27 cellular contexts compared by ENCODE assay signal in genomic region chrX:80266287-80266686, GRCh38.
"Had no signal": no experiment of that assay in that cellular context is flagged by ENCODE, and none has a peak within 500 bp of the region (broad histone marks: within the 10 kb centered on the region; RNA-seq: fewer than 3 reads in every experiment).

No MANE protein-coding gene starts in this region.

- DNase-seq: stimulated activated CD4-positive, alpha-beta T cell treated with anti-CD3 and anti-CD28 coated beads, Interleukin-2, amount 100 ng/mL, for 48 hours; stimulated activated CD4-positive, alpha-beta T cell treated with anti-CD3 and anti-CD28 coated beads, Interleukin-4, amount 100 ng/mL, for 1 hour; stimulated activated CD4-positive, alpha-beta T cell treated with anti-CD3 and anti-CD28 coated beads, Interleukin-4, amount 100 ng/mL, for 24 hours; stimulated activated CD4-positive, alpha-beta T cell treated with anti-CD3 and anti-CD28 coated beads, Interleukin-4, amount 100 ng/mL, for 4 hours; stimulated activated CD8-positive, alpha-beta memory T cell treated with anti-CD3 and anti-CD28 coated beads, Interleukin-4, amount 100 ng/mL, for 48 hours; stimulated activated naive B cell treated with anti-CD40 and anti-IgM and Interleukin-4, amounts not matched to agents 10 μg/mL and 1 μg/mL and 100 μg/mL, for 72 hours; stimulated activated naive CD4-positive, alpha-beta T cell; stimulated activated naive CD4-positive, alpha-beta T cell treated with Interleukin-2 at 50 U/mL for 16 hours; stimulated activated naive CD8-positive, alpha-beta T cell treated with anti-CD3 and anti-CD28 coated beads, Interleukin-15, amount 100 ng/mL, for 72 hours; stimulated activated naive CD8-positive, alpha-beta T cell treated with anti-CD3 and anti-CD28 coated beads, Interleukin-15, Interleukin-2, amounts not matched to agents 100 U/mL and 50 U/mL, for 24 hours; stomach; substantia nigra; testis; thyroid gland; tibial artery; transverse colon; trophoblast cell; upper lobe of left lung; upper lobe of right lung; uterus had no signal

- H3K4me3 ChIP-seq: stomach, suprapubic skin, testis, thoracic aorta, thyroid gland, tibial artery, tibial nerve, transverse colon, upper lobe of left lung, upper lobe of right lung, uterus, vagina had no signal

- H3K27me3 ChIP-seq: stomach, suprapubic skin, testis, thyroid gland, tibial artery, transverse colon, upper lobe of left lung, upper lobe of right lung, uterus, vagina had no signal

- FAIRE-seq: urothelium cell line had no signal

- H3K9me3 ChIP-seq: stomach, suprapubic skin, testis, thoracic aorta, thyroid gland, tibial artery, tibial nerve, transverse colon, upper lobe of left lung, upper lobe of right lung, uterus, vagina had no signal

- H3K4me1 ChIP-seq: stomach, suprapubic skin, testis, thyroid gland, tibial artery, tibial nerve, transverse colon, upper lobe of left lung, upper lobe of right lung, uterus, vagina had no signal

- H3K36me3 ChIP-seq: stomach, suprapubic skin, thoracic aorta, thyroid gland, tibial artery, tibial nerve, transverse colon, upper lobe of left lung, upper lobe of right lung, uterus, vagina had no signal

- H3K27ac ChIP-seq: stomach, suprapubic skin, testis, thoracic aorta, thyroid gland, tibial artery, tibial nerve, transverse colon, upper lobe of left lung, upper lobe of right lung, uterus, vagina had no signal

- ATAC-seq: stimulated activated effector memory CD8-positive, alpha-beta T cell treated with anti-CD3 and anti-CD28 coated beads, Interleukin-12 subunit alpha, Interleukin-12 subunit beta, amount 100 ng/mL, for 72 hours; stimulated activated memory B cell treated with anti-CD40 and anti-IgM and Interleukin-4, amounts not matched to agents 10 μg/mL and 1 μg/mL and 100 μg/mL, for 72 hours; stimulated activated naive B cell treated with anti-CD40 and anti-IgM and Interleukin-4, amounts not matched to agents 10 μg/mL and 1 μg/mL and 100 μg/mL, for 72 hours; stimulated activated naive CD8-positive, alpha-beta T cell treated with anti-CD3 and anti-CD28 coated beads, Interleukin-15, amount 100 ng/mL, for 72 hours; stimulated activated naive CD8-positive, alpha-beta T cell treated with anti-CD3 and anti-CD28 coated beads, Interleukin-15, Interleukin-2, amounts not matched to agents 100 U/mL and 50 U/mL, for 24 hours; upper lobe of right lung had no signal
